Comparison of ENCODE assay signal across 5 cellular contexts in genomic region chr2:16182311-16182815, GRCh38.
DNase-seq lines count a peak whose midpoint lies in the region; TF ChIP-seq lines count a peak whose summit lies in the region.
"Not testable (repeated sequence)": the region's sequence is repeated elsewhere in the genome, so short reads cannot be mapped to it uniquely, and the experiment has no call there.

No MANE protein-coding gene starts in this region.

- H3K4me3 ChIP-seq in BE2C (ENCODE audit: low read depth, low read length); neural progenitor cell: not testable (repeated sequence)

- H4K20me1 ChIP-seq in neural progenitor cell (ENCODE audit: low read depth), result not testable (repeated sequence)

- H3K36me3 ChIP-seq in BE2C, neural progenitor cell: not testable (repeated sequence)

- H3K79me2 ChIP-seq in neural progenitor cell (ENCODE audit: low read depth), result not testable (repeated sequence)

- TF ChIP-seq CTCF in BE2C (IDR thresholded peaks at IDR 0.05; ENCODE audit: low read depth, low read length); VCaP (conservative IDR thresholded peaks at IDR 0.05); neural progenitor cell (IDR thresholded peaks at IDR 0.05): not testable (repeated sequence)

- H3K4me1 Mint-ChIP-seq in neural progenitor cell, result peaks cover 67% of the 10 kb centered on the region

- H2AFZ ChIP-seq in neural progenitor cell (replicated peaks), result not testable (repeated sequence)

- not testable (repeated sequence) for H3F3A ChIP-seq in neural progenitor cell (ENCODE audit: low read depth)

- peak; percentile 91 for DNase-seq in BE2C
- DNase-seq in SK-N-DZ (ENCODE audit: low spot score), result peak; percentile 95
- not testable (repeated sequence) for DNase-seq in neural progenitor cell (ENCODE audit: low spot score)
- peak; percentile 30 for DNase-seq in posterior vena cava (ENCODE audit: low spot score)

- peaks cover 59% of the 10 kb centered on the region for H3K4me1 ChIP-seq in BE2C
- peaks cover 15% of the 10 kb centered on the region for H3K4me1 ChIP-seq in neural progenitor cell

- peaks cover 25% of the 10 kb centered on the region for H3K9me3 ChIP-seq in BE2C
- H3K9me3 ChIP-seq in neural progenitor cell (ENCODE audit: low read depth), result not testable (repeated sequence)

- H3K9me3 Mint-ChIP-seq in neural progenitor cell, result not testable (repeated sequence)

- intact Hi-C loops in posterior vena cava (cut with DNase I), result not testable (repeated sequence)

- not testable (repeated sequence) for H3K27me3 ChIP-seq in BE2C, neural progenitor cell

- H3K4me3 Mint-ChIP-seq in neural progenitor cell, result not testable (repeated sequence)

- peaks cover 17% of the 10 kb centered on the region for H3K27me3 Mint-ChIP-seq in neural progenitor cell (ENCODE audit: insufficient read depth, low read depth)

- H3K27ac Mint-ChIP-seq in neural progenitor cell, result peak overlapping the region; percentile 53

- not testable (repeated sequence) for H3K4me2 ChIP-seq in neural progenitor cell

- H3K27ac ChIP-seq in VCaP, result peak overlapping the region; percentile 71
- not testable (repeated sequence) for H3K27ac ChIP-seq in neural progenitor cell

- not testable (repeated sequence) for H3K9ac ChIP-seq in neural progenitor cell

- H3K36me3 Mint-ChIP-seq in neural progenitor cell, result not testable (repeated sequence)
